In genomic region chr12:26874501-26875296, GRCh38 we compare ENCODE assay signal across 12 cellular contexts. TPM values are rescaled to one million over a fixed set of nuclear protein-coding genes. Genes with fewer than 3 reads are reported as not detected.
DNase-seq lines count a peak whose midpoint lies in the region; ATAC-seq and TF ChIP-seq lines count a peak whose summit lies in the region.
"Had no signal": no experiment of that assay in that cellular context is flagged by ENCODE, and none has a peak within 500 bp of the region (broad histone marks: within the 10 kb centered on the region; RNA-seq: fewer than 3 reads in every experiment).

No MANE protein-coding gene starts in this region.

- no peak for TF ChIP-seq CTCF in CD14-positive monocyte (IDR thresholded peaks at IDR 0.05)
- TF ChIP-seq CTCF in OCI-LY1 (IDR thresholded peaks at IDR 0.05; ENCODE audit: low read length) = no peak
- no peak for TF ChIP-seq CTCF in BE2C (IDR thresholded peaks at IDR 0.05; ENCODE audit: low read depth, low read length)

- H3K79me2 ChIP-seq in OCI-LY1 (ENCODE audit: insufficient read depth, low read length) = no peaks in the 10 kb centered on the region

- no peaks in the 10 kb centered on the region for H4K20me1 ChIP-seq in OCI-LY1 (ENCODE audit: insufficient read depth, low read length)

- H3F3A ChIP-seq in OCI-LY1 (ENCODE audit: insufficient read depth, low read length) = no peaks in the 10 kb centered on the region

- no peaks in the 10 kb centered on the region for H3K36me3 Mint-ChIP-seq in CD14-positive monocyte

- intact Hi-C loops in CD14-positive monocyte (cut with micrococcal nuclease) = no loop called here

- no peaks in the 10 kb centered on the region for H3K27me3 ChIP-seq in OCI-LY1 (ENCODE audit: insufficient read depth, low read length)
- no peaks in the 10 kb centered on the region for H3K27me3 ChIP-seq in BE2C
- H3K27me3 ChIP-seq: colonic mucosa, vagina had no signal

- peaks cover 53% of the 10 kb centered on the region for H3K4me1 ChIP-seq in OCI-LY1 (ENCODE audit: insufficient read depth, low read length, severe bottlenecking)
- H3K4me1 ChIP-seq in BE2C = peaks cover 7% of the 10 kb centered on the region

- H3K4me3 Mint-ChIP-seq in CD14-positive monocyte = peak overlapping the region in 1 of 2 donors; percentile 47

- no peak overlapping the region for H2AFZ ChIP-seq in OCI-LY1 (ENCODE audit: low read length)

- peaks cover 0 to 3% (median 0%) of the 10 kb centered on the region in 7 donors for H3K9me3 Mint-ChIP-seq in CD14-positive monocyte

- H3K4me1 Mint-ChIP-seq in CD14-positive monocyte = peaks cover 48% of the 10 kb centered on the region

- H3K36me3 ChIP-seq in OCI-LY1 (ENCODE audit: insufficient read depth, low read length) (no peaks in the 10 kb centered on the region), BE2C (no peaks in the 10 kb centered on the region)
- H3K36me3 ChIP-seq: colonic mucosa, vagina had no signal

- no peak overlapping the region for H3K4me3 ChIP-seq in OCI-LY1 (ENCODE audit: low read depth, low read length, poor library complexity, severe bottlenecking)
- no peak overlapping the region for H3K4me3 ChIP-seq in BE2C (ENCODE audit: low read depth, low read length)
- H3K4me3 ChIP-seq: colonic mucosa, vagina had no signal

- no peak for TF ChIP-seq POLR2A in erythroblast (IDR thresholded peaks at IDR 0.05; ENCODE audit: low read length)

- H3K9ac ChIP-seq in OCI-LY1 (ENCODE audit: low read length) = no peak overlapping the region

- DNase-seq in CD14-positive monocyte (ENCODE audit: low spot score) (peak; percentile 48), DMS114 treated with DMSO at 0.1 percent for 48 hours (lab: John Stamatoyannopoulos, UW; ENCODE audit: unreplicated experiment) (no peak), BE2C (no peak), erythroblast (lab: John Stamatoyannopoulos, UW) (no peak)
- DNase-seq in stimulated activated CD4-positive, alpha-beta T cell treated with anti-CD3 and anti-CD28 coated beads, Interleukin-12 subunit alpha, Interleukin-12 subunit beta, amount 100 ng/mL, for 4 hours = no peak
- DNase-seq: colonic mucosa, NCI-H524 treated with DMSO at 0.1 percent for 48 hours, T-helper 9 cell had no signal

- ATAC-seq in GM19372 (IDR thresholded peaks at IDR 0.05; ENCODE audit: low read depth, unreplicated experiment) (peak; percentile 78), HG03039 (IDR thresholded peaks at IDR 0.05; ENCODE audit: unreplicated experiment) (peak; percentile 30)

- peak overlapping the region; percentile 66 to 94 (median 89) for H3K27ac Mint-ChIP-seq in CD14-positive monocyte

- peak overlapping the region; percentile 40 for H3K27ac ChIP-seq in OCI-LY1 (ENCODE audit: low read depth, low read length, poor library complexity, severe bottlenecking)
- H3K27ac ChIP-seq: colonic mucosa, vagina had no signal

- no peaks in the 10 kb centered on the region for H3K9me2 ChIP-seq in OCI-LY1 (ENCODE audit: low read depth, low read length)

- H3K9me3 ChIP-seq in OCI-LY1 (ENCODE audit: low read length) = no peaks in the 10 kb centered on the region
- no peaks in the 10 kb centered on the region for H3K9me3 ChIP-seq in BE2C
- H3K9me3 ChIP-seq: colonic mucosa, vagina had no signal

- no peak overlapping the region for H3K4me2 ChIP-seq in OCI-LY1 (ENCODE audit: low read length)

- H3K27me3 Mint-ChIP-seq in CD14-positive monocyte (ENCODE audit: low read depth in 3 of 3) = peaks cover 2 to 3% (median 3%) of the 10 kb centered on the region in 3 donors

RNA-seq across cellular contexts. Expression of gene ITPR2, which starts 41.7 kb away (rescaled TPM):
- polyA plus RNA-seq in CD14-positive monocyte = 1 to 10 TPM; 2.7 to 5.7 TPM
- 3.2 TPM for polyA plus RNA-seq in BE2C (2012; ENCODE audit: insufficient read depth, insufficient read length, low read depth)
